In the genomic region with DNA sequence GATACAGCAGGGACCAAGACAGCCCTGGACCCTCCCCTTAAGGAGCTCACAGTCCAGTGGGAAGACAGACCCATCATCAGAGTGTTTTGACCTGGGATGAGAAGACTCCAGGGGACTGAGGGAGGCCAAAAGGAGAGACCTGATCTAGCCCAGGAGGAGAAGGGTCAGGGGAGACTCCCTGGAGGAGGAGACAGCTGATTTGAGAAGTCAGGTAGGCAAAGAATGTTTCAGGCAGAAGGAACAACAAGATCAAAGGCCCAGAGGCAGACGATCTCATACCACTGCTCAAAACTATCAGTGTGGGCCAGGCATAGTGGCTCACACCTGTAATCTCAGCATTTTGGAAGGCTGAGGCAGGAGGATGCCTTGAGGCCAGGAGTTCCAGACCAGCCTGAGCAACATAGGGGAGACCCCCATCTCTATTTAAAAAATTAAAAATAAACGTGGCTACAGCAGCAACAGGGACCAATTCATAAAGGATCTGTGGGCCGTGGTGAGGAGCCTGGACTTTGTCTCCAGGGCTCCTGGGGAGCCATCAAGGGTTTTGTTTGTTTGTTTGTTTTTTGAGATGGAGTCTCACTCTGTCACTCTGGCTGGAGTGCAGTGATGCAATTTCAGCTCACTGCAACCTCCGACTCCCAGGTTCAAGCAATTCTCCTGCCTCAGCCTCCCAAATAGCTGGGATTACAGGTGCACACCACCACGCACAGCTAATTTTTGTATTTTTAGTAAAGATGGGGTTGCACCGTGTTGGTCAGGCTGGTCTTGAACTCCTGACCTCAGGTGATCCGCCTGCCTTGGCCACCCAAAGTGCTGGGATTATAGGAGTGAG, we compare ENCODE assay signal across 7 cellular contexts. TPM values are rescaled to one million over a fixed set of nuclear protein-coding genes. Genes with fewer than 3 reads are reported as not detected.
DNase-seq lines count a peak whose midpoint lies in the region; TF ChIP-seq lines count a peak whose summit lies in the region.
"Had no signal": no experiment of that assay in that cellular context is flagged by ENCODE, and none has a peak within 500 bp of the region (broad histone marks: within the 10 kb centered on the region; RNA-seq: fewer than 3 reads in every experiment).

No MANE protein-coding gene starts in this region.

- peaks cover 5% of the 10 kb centered on the region for H4K20me1 ChIP-seq in osteoblast (ENCODE audit: insufficient read depth, low read length)

- no peaks in the 10 kb centered on the region for H3K27me3 Mint-ChIP-seq in activated T-helper 1 cell treated with anti-CD3 and anti-CD28 coated beads, Interleukin-12 subunit alpha, Interleukin-12 subunit beta, Interleukin-2, Interleukin-4 antibody, amounts not matched to agents 30 ng/mL and 10 ng/mL and 1 ng/mL, durations not matched to agents 14 hours and 24 hours and 36 hours (ENCODE audit: insufficient read depth)

- peaks cover 33% of the 10 kb centered on the region for H3K4me1 Mint-ChIP-seq in activated T-helper 1 cell treated with anti-CD3 and anti-CD28 coated beads, Interleukin-12 subunit alpha, Interleukin-12 subunit beta, Interleukin-2, Interleukin-4 antibody, amounts not matched to agents 30 ng/mL and 10 ng/mL and 1 ng/mL, durations not matched to agents 14 hours and 24 hours and 36 hours (ENCODE audit: low read depth)

- H3K27me3 ChIP-seq in osteoblast (ENCODE audit: insufficient read depth, low read length), result no peaks in the 10 kb centered on the region

- H3K27ac ChIP-seq in HEK293 (ENCODE audit: extremely low read depth, low read depth, low read length) (peak overlapping the region; percentile 28; the same call in 1 of the 2 replicates), osteoblast (ENCODE audit: low read depth, low read length) (no peak overlapping the region)

- TF ChIP-seq CTCF in HEK293 (tag by site-specific recombination; IDR thresholded peaks at IDR 0.05) (no peak), osteoblast (IDR thresholded peaks at IDR 0.05; ENCODE audit: extremely low read depth, low read depth, low read length) (no peak)

- peaks cover 28% of the 10 kb centered on the region for H3K79me2 ChIP-seq in osteoblast (ENCODE audit: insufficient read depth, low read length)

- intact Hi-C loops in activated T-helper 1 cell treated with anti-CD3 and anti-CD28 coated beads, Interleukin-12 subunit alpha, Interleukin-12 subunit beta, Interleukin-2, Interleukin-4 antibody, amounts not matched to agents 30 ng/mL and 10 ng/mL and 1 ng/mL, durations not matched to agents 14 hours and 24 hours and 36 hours (cut with micrococcal nuclease), result loop anchor here (2.0 to 10.0 kb wide), 4 partner anchors 57 to 469 kb away; a partner anchor contains a TSS

- H3K4me1 ChIP-seq in HEK293 (ENCODE audit: control insufficient read depth, insufficient read depth, low read length) (peaks cover 33% of the 10 kb centered on the region), osteoblast (ENCODE audit: insufficient read depth, low read length) (peaks cover 17% of the 10 kb centered on the region)

- CTCF ChIA-PET in HEK293 (lab: Yijun Ruan, JAX) (interaction anchor here (0.8 to 2.5 kb wide), 2 partner anchors 43 to 90 kb away, joined by 3 to 10 read pairs; no protein-coding TSS in a partner anchor), HEK293T (lab: Yijun Ruan, JAX) (interaction anchor here (1.5 kb wide), 1 partner anchor 136 kb away, joined by 3 read pairs; no protein-coding TSS in a partner anchor)

- H3K4me3 ChIP-seq in HEK293 (ENCODE audit: low read depth, low read length), result no peak overlapping the region
- H3K4me3 ChIP-seq in osteoblast (ENCODE audit: insufficient read depth, low read length), result no peak overlapping the region

- peaks cover 4% of the 10 kb centered on the region for H3K36me3 Mint-ChIP-seq in activated T-helper 1 cell treated with anti-CD3 and anti-CD28 coated beads, Interleukin-12 subunit alpha, Interleukin-12 subunit beta, Interleukin-2, Interleukin-4 antibody, amounts not matched to agents 30 ng/mL and 10 ng/mL and 1 ng/mL, durations not matched to agents 14 hours and 24 hours and 36 hours (ENCODE audit: low read depth)

- H2AFZ ChIP-seq in osteoblast (ENCODE audit: low read length), result peak overlapping the region; percentile 97

- H3K27ac Mint-ChIP-seq in activated T-helper 1 cell treated with anti-CD3 and anti-CD28 coated beads, Interleukin-12 subunit alpha, Interleukin-12 subunit beta, Interleukin-2, Interleukin-4 antibody, amounts not matched to agents 30 ng/mL and 10 ng/mL and 1 ng/mL, durations not matched to agents 14 hours and 24 hours and 36 hours, result no peak overlapping the region

- peak overlapping the region; percentile 82 for H3K4me3 Mint-ChIP-seq in activated T-helper 1 cell treated with anti-CD3 and anti-CD28 coated beads, Interleukin-12 subunit alpha, Interleukin-12 subunit beta, Interleukin-2, Interleukin-4 antibody, amounts not matched to agents 30 ng/mL and 10 ng/mL and 1 ng/mL, durations not matched to agents 14 hours and 24 hours and 36 hours

- no peaks in the 10 kb centered on the region for H3K9me3 Mint-ChIP-seq in activated T-helper 1 cell treated with anti-CD3 and anti-CD28 coated beads, Interleukin-12 subunit alpha, Interleukin-12 subunit beta, Interleukin-2, Interleukin-4 antibody, amounts not matched to agents 30 ng/mL and 10 ng/mL and 1 ng/mL, durations not matched to agents 14 hours and 24 hours and 36 hours

- H3K4me2 ChIP-seq in osteoblast (ENCODE audit: insufficient read depth, low read length), result no peak overlapping the region

- POLR2A ChIA-PET in HEK293 (lab: Yijun Ruan, JAX) (interaction anchor here (0.5 to 3.8 kb wide), 6 partner anchors 15 to 365 kb away, joined by 4 to 42 read pairs (median 16); no protein-coding TSS in a partner anchor), HEK293T (lab: Yijun Ruan, JAX) (interaction anchor here (1.0 kb wide), 1 partner anchor 102 kb away, joined by 3 read pairs; a partner anchor contains a TSS)

- peaks cover 10 to 19% of the 10 kb centered on the region in 2 experiments for H3K36me3 ChIP-seq in HEK293 (ENCODE audit: control insufficient read depth in 2 of 2, insufficient read depth in 1 of 2, low read length in 2 of 2)
- H3K36me3 ChIP-seq in osteoblast (ENCODE audit: insufficient read depth, low read length), result peaks cover 1% of the 10 kb centered on the region

- H3K9me3 ChIP-seq in HEK293 (ENCODE audit: control insufficient read depth, insufficient read depth, low read depth, low read length) (no peaks in the 10 kb centered on the region), osteoblast (ENCODE audit: low read depth, low read length) (no peaks in the 10 kb centered on the region)

- DNase-seq in activated T-helper 1 cell treated with anti-CD3 and anti-CD28 coated beads, Interleukin-12 subunit alpha, Interleukin-12 subunit beta, Interleukin-2, Interleukin-4 antibody, amounts not matched to agents 30 ng/mL and 10 ng/mL and 1 ng/mL, durations not matched to agents 14 hours and 24 hours and 36 hours (ENCODE audit: low spot score), result no peak
- DNase-seq in osteoblast (ENCODE audit: insufficient read length, low spot score, missing footprints), result peak; percentile 25
- DNase-seq in cortex of kidney (lab: John Stamatoyannopoulos, UW), result no peak
- no peak for DNase-seq in stimulated activated CD4-positive, alpha-beta T cell treated with anti-CD3 and anti-CD28 coated beads, Interleukin-4, amount 100 ng/mL, for 24 hours
- DNase-seq in HEK293T (ENCODE audit: extremely low spot score), result no peak

TF ChIP-seq in HEK293, 187 proteins besides CTCF, POLR2A, EP300 and RAD21 (continues in another document):
- peak; percentile 34; the same call in 1 of the 2 replicates for TF ChIP-seq ZNF600 (tag by site-specific recombination; IDR thresholded peaks at IDR 0.05)
- TF ChIP-seq ZNF623 (tag by site-specific recombination; IDR thresholded peaks at IDR 0.05), result peak; percentile 35; the same call in 1 of the 2 replicates
- 0 out of 2 replicates have a peak, but pooled peaks have one; percentile 56 for TF ChIP-seq ZBTB48 (tag by site-specific recombination; IDR thresholded peaks at IDR 0.05)

TF ChIP-seq in HEK293T, 16 proteins besides CTCF, POLR2A, EP300 and RAD21 (continues in another document):
- TF ChIP-seq FOXK2 (IDR thresholded peaks at IDR 0.05) (no peak), HDGF (IDR thresholded peaks at IDR 0.05; ENCODE audit: borderline replicate concordance) (no peak), CTBP1 (IDR thresholded peaks at IDR 0.05; ENCODE audit: borderline replicate concordance) (no peak), TARDBP (IDR thresholded peaks at IDR 0.05) (no peak), BHLHE40 (IDR thresholded peaks at IDR 0.05; ENCODE audit: borderline replicate concordance) (no peak), SP1 (IDR thresholded peaks at IDR 0.05) (no peak), FOXA1 (IDR thresholded peaks at IDR 0.05) (no peak), ELF4 (IDR thresholded peaks at IDR 0.05) (no peak), SUZ12 (IDR thresholded peaks at IDR 0.05) (no peak)
- TF ChIP-seq, protein P1, sequence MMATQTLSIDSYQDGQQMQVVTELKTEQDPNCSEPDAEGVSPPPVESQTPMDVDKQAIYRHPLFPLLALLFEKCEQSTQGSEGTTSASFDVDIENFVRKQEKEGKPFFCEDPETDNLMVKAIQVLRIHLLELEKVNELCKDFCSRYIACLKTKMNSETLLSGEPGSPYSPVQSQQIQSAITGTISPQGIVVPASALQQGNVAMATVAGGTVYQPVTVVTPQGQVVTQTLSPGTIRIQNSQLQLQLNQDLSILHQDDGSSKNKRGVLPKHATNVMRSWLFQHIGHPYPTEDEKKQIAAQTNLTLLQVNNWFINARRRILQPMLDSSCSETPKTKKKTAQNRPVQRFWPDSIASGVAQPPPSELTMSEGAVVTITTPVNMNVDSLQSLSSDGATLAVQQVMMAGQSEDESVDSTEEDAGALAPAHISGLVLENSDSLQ (IDR thresholded peaks at IDR 0.05), result no peak

RNA-seq across cellular contexts. Expression of a gene that starts 2.2 kb away (rescaled TPM):
- 434 and 451 TPM in 2 replicates for total RNA-seq in activated T-helper 1 cell treated with anti-CD3 and anti-CD28 coated beads, Interleukin-12 subunit alpha, Interleukin-12 subunit beta, Interleukin-2, Interleukin-4 antibody, amounts not matched to agents 30 ng/mL and 10 ng/mL and 1 ng/mL, durations not matched to agents 14 hours and 24 hours and 36 hours
- total RNA-seq in osteoblast, result 123 and 185 TPM in 2 replicates

RNA-seq across cellular contexts. Expression of a gene that starts 4.4 kb away (rescaled TPM):
- total RNA-seq in activated T-helper 1 cell treated with anti-CD3 and anti-CD28 coated beads, Interleukin-12 subunit alpha, Interleukin-12 subunit beta, Interleukin-2, Interleukin-4 antibody, amounts not matched to agents 30 ng/mL and 10 ng/mL and 1 ng/mL, durations not matched to agents 14 hours and 24 hours and 36 hours, result 0.98 and 1.0 TPM in 2 replicates
- total RNA-seq in osteoblast, result 0.29 and 0.36 TPM in 2 replicates

RNA-seq across cellular contexts. Expression of a gene that starts 17.1 kb away (rescaled TPM):
- total RNA-seq in activated T-helper 1 cell treated with anti-CD3 and anti-CD28 coated beads, Interleukin-12 subunit alpha, Interleukin-12 subunit beta, Interleukin-2, Interleukin-4 antibody, amounts not matched to agents 30 ng/mL and 10 ng/mL and 1 ng/mL, durations not matched to agents 14 hours and 24 hours and 36 hours, result 105 and 118 TPM in 2 replicates
- 36.2 and 45.2 TPM in 2 replicates for total RNA-seq in osteoblast

RNA-seq across cellular contexts. Expression of a gene that starts 20.4 kb away (rescaled TPM):
- 0.41 and 0.51 TPM in 2 replicates for total RNA-seq in activated T-helper 1 cell treated with anti-CD3 and anti-CD28 coated beads, Interleukin-12 subunit alpha, Interleukin-12 subunit beta, Interleukin-2, Interleukin-4 antibody, amounts not matched to agents 30 ng/mL and 10 ng/mL and 1 ng/mL, durations not matched to agents 14 hours and 24 hours and 36 hours
- total RNA-seq in osteoblast, result not detected in 2 replicates
- total RNA-seq: bronchial epithelial cell had no signal

RNA-seq across cellular contexts. Expression of a gene that starts 33.4 kb away (rescaled TPM):
- 41.0 and 48.4 TPM in 2 replicates for total RNA-seq in activated T-helper 1 cell treated with anti-CD3 and anti-CD28 coated beads, Interleukin-12 subunit alpha, Interleukin-12 subunit beta, Interleukin-2, Interleukin-4 antibody, amounts not matched to agents 30 ng/mL and 10 ng/mL and 1 ng/mL, durations not matched to agents 14 hours and 24 hours and 36 hours
- 3.2 and 4.7 TPM in 2 replicates for total RNA-seq in osteoblast
